Comparison of ENCODE assay signal across 31 cellular contexts in the genomic region with DNA sequence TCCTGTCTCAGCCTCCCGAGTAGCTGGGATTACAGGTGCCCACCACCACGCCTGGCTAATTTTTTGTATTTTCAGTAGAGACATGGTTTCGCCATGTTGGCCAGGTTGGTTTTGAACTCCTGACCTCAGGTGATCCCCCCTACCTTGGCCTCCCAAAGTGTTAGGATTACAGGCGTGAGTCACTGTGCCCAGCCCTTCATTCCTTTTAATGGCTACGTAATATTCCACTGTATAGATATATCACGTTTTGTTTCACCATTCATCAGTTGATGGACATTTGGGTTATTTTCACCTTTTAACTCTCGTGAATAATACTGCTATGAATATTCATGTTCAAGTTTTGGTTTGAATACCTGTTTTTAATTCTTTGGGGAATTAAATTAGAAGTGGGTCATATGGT. TPM values are rescaled to one million over a fixed set of nuclear protein-coding genes. Genes with fewer than 3 reads are reported as not detected.
"Had no signal": no experiment of that assay in that cellular context is flagged by ENCODE, and none has a peak within 500 bp of the region (broad histone marks: within the 10 kb centered on the region; RNA-seq: fewer than 3 reads in every experiment).

No MANE protein-coding gene starts in this region.

- H3K27me3 ChIP-seq: stomach, suprapubic skin, testis, thyroid gland, tibial artery, tibial nerve, transverse colon, upper lobe of left lung, upper lobe of right lung, uterus, vagina had no signal

- H3K27ac ChIP-seq: stomach, suprapubic skin, testis, thoracic aorta, thyroid gland, tibial artery, tibial nerve, upper lobe of left lung, upper lobe of right lung, uterus, vagina had no signal

- ATAC-seq: stimulated activated effector memory CD8-positive, alpha-beta T cell treated with anti-CD3 and anti-CD28 coated beads, Interleukin-12 subunit alpha, Interleukin-12 subunit beta, amount 100 ng/mL, for 72 hours; stimulated activated memory B cell treated with anti-CD40 and anti-IgM and Interleukin-4, amounts not matched to agents 10 μg/mL and 1 μg/mL and 100 μg/mL, for 72 hours; stimulated activated naive B cell treated with anti-CD40 and anti-IgM and Interleukin-4, amounts not matched to agents 10 μg/mL and 1 μg/mL and 100 μg/mL, for 72 hours; stimulated activated naive CD8-positive, alpha-beta T cell treated with anti-CD3 and anti-CD28 coated beads, Interleukin-15, amount 100 ng/mL, for 72 hours; stimulated activated naive CD8-positive, alpha-beta T cell treated with anti-CD3 and anti-CD28 coated beads, Interleukin-15, Interleukin-2, amounts not matched to agents 100 U/mL and 50 U/mL, for 24 hours; upper lobe of right lung had no signal

- H3K36me3 ChIP-seq: thyroid gland, transverse colon, upper lobe of right lung, uterus, vagina had no signal

- H3K4me3 ChIP-seq: stomach, suprapubic skin, testis, thoracic aorta, thyroid gland, tibial artery, tibial nerve, transverse colon, upper lobe of left lung, upper lobe of right lung, uterus, vagina had no signal

- H3K4me1 ChIP-seq: suprapubic skin, testis, thyroid gland, tibial artery, tibial nerve, upper lobe of left lung, upper lobe of right lung, uterus, vagina had no signal

- FAIRE-seq: urothelium cell line had no signal

- DNase-seq: stimulated activated CD4-positive, alpha-beta T cell treated with anti-CD3 and anti-CD28 coated beads, Interleukin-2, amount 100 ng/mL, for 48 hours; stimulated activated CD4-positive, alpha-beta T cell treated with anti-CD3 and anti-CD28 coated beads, Interleukin-4, amount 100 ng/mL, for 1 hour; stimulated activated CD4-positive, alpha-beta T cell treated with anti-CD3 and anti-CD28 coated beads, Interleukin-4, amount 100 ng/mL, for 24 hours; stimulated activated CD4-positive, alpha-beta T cell treated with anti-CD3 and anti-CD28 coated beads, Interleukin-4, amount 100 ng/mL, for 4 hours; stimulated activated CD8-positive, alpha-beta memory T cell treated with anti-CD3 and anti-CD28 coated beads, Interleukin-4, amount 100 ng/mL, for 48 hours; stimulated activated naive B cell treated with anti-CD40 and anti-IgM and Interleukin-4, amounts not matched to agents 10 μg/mL and 1 μg/mL and 100 μg/mL, for 72 hours; stimulated activated naive CD4-positive, alpha-beta T cell; stimulated activated naive CD4-positive, alpha-beta T cell treated with Interleukin-2 at 50 U/mL for 16 hours; stimulated activated naive CD8-positive, alpha-beta T cell treated with anti-CD3 and anti-CD28 coated beads, Interleukin-15, amount 100 ng/mL, for 72 hours; stimulated activated naive CD8-positive, alpha-beta T cell treated with anti-CD3 and anti-CD28 coated beads, Interleukin-15, Interleukin-2, amounts not matched to agents 100 U/mL and 50 U/mL, for 24 hours; stomach; substantia nigra; testis; thyroid gland; tibial artery; transverse colon; trophoblast cell; upper lobe of left lung; upper lobe of right lung; uterus had no signal

- H3K9me3 ChIP-seq: stomach, suprapubic skin, testis, thoracic aorta, thyroid gland, tibial artery, tibial nerve, transverse colon, upper lobe of left lung, upper lobe of right lung, uterus, vagina had no signal

RNA-seq across cellular contexts. Expression of gene NPVF, which starts 58.6 kb away (rescaled TPM):
- total RNA-seq: stomach, subcutaneous adipose tissue, suprapubic skin, temporal lobe, testis, thoracic aorta, thyroid gland, tibial nerve, transverse colon, upper lobe of left lung, upper lobe of right lung, ureter, urinary bladder, uterus, vagina had no signal
- polyA plus RNA-seq: stomach, urinary bladder had no signal
